ENCODE assay signal across 9 cellular contexts in genomic region chr2:224847961-224848850, GRCh38.
DNase-seq lines count a peak whose midpoint lies in the region; ATAC-seq and TF ChIP-seq lines count a peak whose summit lies in the region.
"Had no signal": no experiment of that assay in that cellular context is flagged by ENCODE, and none has a peak within 500 bp of the region (broad histone marks: within the 10 kb centered on the region; RNA-seq: fewer than 3 reads in every experiment).

No MANE protein-coding gene starts in this region.

- TF ChIP-seq CTCF in AG04449 (IDR thresholded peaks at IDR 0.05; ENCODE audit: insufficient read depth, low read length, missing control alignments) (no peak), cardiac muscle cell (IDR thresholded peaks at IDR 0.05; ENCODE audit: low read depth, low read length) (no peak)

- no peaks in the 10 kb centered on the region for H3K4me1 ChIP-seq in cardiac muscle cell (ENCODE audit: low read depth)

- POLR2A ChIA-PET in AG04449 (lab: Yijun Ruan, JAX), result no interaction called here

- peak; percentile 59 for DNase-seq in AG04449 (ENCODE audit: low read depth, low spot score)
- DNase-seq in HS-5 (ENCODE audit: low read depth), result peak; percentile 44
- DNase-seq in SK-MEL-5 (ENCODE audit: low read depth, low spot score), result peak; percentile 74
- DNase-seq in cardiac muscle cell (ENCODE audit: low read depth in 1 of 2, low spot score in 1 of 2), result peak; percentile 56 to 95
- DNase-seq in NK-92 (lab: John Stamatoyannopoulos, UW; ENCODE audit: unreplicated experiment), result no peak
- no peak for DNase-seq in SIG-M5 treated with dmso at 0.1 percent for 504 hours (lab: John Stamatoyannopoulos, UW; ENCODE audit: unreplicated experiment)
- DNase-seq in activated T-cell treated with anti-CD3 and anti-CD28 coated beads, Interleukin-2, amount 50 U/mL, for 1 hour, result no peak
- DNase-seq: stimulated activated naive CD8-positive, alpha-beta T cell treated with anti-CD3 and anti-CD28 coated beads, Interleukin-15, amount 100 ng/mL, for 72 hours had no signal

- H3K27ac ChIP-seq in cardiac muscle cell, result no peak overlapping the region

- CTCF ChIA-PET in AG04449 (lab: Yijun Ruan, JAX), result interaction anchor here (0.9 to 1.5 kb wide), 2 partner anchors 10 to 153 kb away, joined by 3 to 4 read pairs; no protein-coding TSS in a partner anchor

- no peak for ATAC-seq in GM18870 (IDR thresholded peaks at IDR 0.05; ENCODE audit: unreplicated experiment)
- ATAC-seq: stimulated activated naive CD8-positive, alpha-beta T cell treated with anti-CD3 and anti-CD28 coated beads, Interleukin-15, amount 100 ng/mL, for 72 hours had no signal

- H3K9me3 ChIP-seq in cardiac muscle cell (ENCODE audit: low read depth), result no peaks in the 10 kb centered on the region

- H3K4me3 ChIP-seq in AG04449 (ENCODE audit: low read depth, low read length), result no peak overlapping the region
- H3K4me3 ChIP-seq in cardiac muscle cell, result no peak overlapping the region

- in situ Hi-C loops in SK-MEL-5 (cut with HindIII; ENCODE audit: low pct_unique_long_range_greater_than_20kb, low sequenced_read_pairs), result loop anchor here (25.0 kb wide), 1 partner anchor 139 kb away; no protein-coding TSS in a partner anchor

- no peaks in the 10 kb centered on the region for H3K36me3 ChIP-seq in cardiac muscle cell

- no peaks in the 10 kb centered on the region for H3K27me3 ChIP-seq in cardiac muscle cell

Comparison
In these comparisons a context has a peak if more than half of its experiments do, and no peak if none do; other contexts are left out.
1. DNase-seq: peak in AG04449 (single experiment), HS-5 (single experiment), SK-MEL-5 (single experiment) and cardiac muscle cell (2 of 2); none in NK-92 (single experiment), SIG-M5 treated with dmso at 0.1 percent for 504 hours (single experiment) and activated T-cell treated with anti-CD3 and anti-CD28 coated beads, Interleukin-2, amount 50 U/mL, for 1 hour (single experiment).